ENCODE assay signal across 22 cellular contexts in genomic region chr16:15832241-15832640, GRCh38. TPM values are rescaled to one million over a fixed set of nuclear protein-coding genes. Genes with fewer than 3 reads are reported as not detected.
DNase-seq lines count a peak whose midpoint lies in the region; ATAC-seq and TF ChIP-seq lines count a peak whose summit lies in the region.
"Had no signal": no experiment of that assay in that cellular context is flagged by ENCODE, and none has a peak within 500 bp of the region (broad histone marks: within the 10 kb centered on the region; RNA-seq: fewer than 3 reads in every experiment).

No MANE protein-coding gene starts in this region.

- TF ChIP-seq POLR2A in esophagus muscularis mucosa (IDR thresholded peaks at IDR 0.05; ENCODE audit: low read depth) (no peak), adrenal gland (IDR thresholded peaks at IDR 0.05) (no peak), breast epithelium (IDR thresholded peaks at IDR 0.05) (no peak)

- no peaks in the 10 kb centered on the region for H3K36me3 ChIP-seq in BLaER1 treated with 17β-estradiol and CSF1 and Interleukin-3, amounts not matched to agents 10 nM and 100 nM
- H3K36me3 ChIP-seq in esophagus muscularis mucosa (peaks cover 0 to 69% (median 40%) of the 10 kb centered on the region in 4 donors), rectal smooth muscle tissue (ENCODE audit: control insufficient read depth, insufficient read depth, low read length) (peaks cover 12% of the 10 kb centered on the region), tibial artery (peaks cover 24 to 52% (median 47%) of the 10 kb centered on the region in 3 donors), adrenal gland (replicated peaks in 1 of 2) (no peaks in the 10 kb centered on the region), breast epithelium (no peaks in the 10 kb centered on the region)
- H3K36me3 ChIP-seq: MG63 had no signal

- TF ChIP-seq CTCF in esophagus muscularis mucosa (IDR thresholded peaks at IDR 0.05) (no peak), tibial artery (IDR thresholded peaks at IDR 0.05) (no peak), adrenal gland (IDR thresholded peaks at IDR 0.05) (no peak), breast epithelium (IDR thresholded peaks at IDR 0.05) (no peak)

- no peaks in the 10 kb centered on the region for H3K27me3 ChIP-seq in BLaER1 treated with 17β-estradiol and CSF1 and Interleukin-3, amounts not matched to agents 10 nM and 100 nM
- H3K27me3 ChIP-seq in esophagus muscularis mucosa (no peaks in the 10 kb centered on the region), rectal smooth muscle tissue (ENCODE audit: control insufficient read depth, insufficient read depth, low read length) (no peaks in the 10 kb centered on the region), tibial artery (no peaks in the 10 kb centered on the region), adrenal gland (no peaks in the 10 kb centered on the region), breast epithelium (no peaks in the 10 kb centered on the region)
- H3K27me3 ChIP-seq: MG63 had no signal

- no peaks in the 10 kb centered on the region; a peak in 1 of 22 replicates for H4K20me1 ChIP-seq in BLaER1 treated with 17β-estradiol and CSF1 and Interleukin-3, amounts not matched to agents 10 nM and 100 nM

- H3K9ac ChIP-seq in BLaER1 treated with 17β-estradiol and CSF1 and Interleukin-3, amounts not matched to agents 10 nM and 100 nM: no peak overlapping the region
- H3K9ac ChIP-seq in rectal smooth muscle tissue (ENCODE audit: low read length): no peak overlapping the region

- no peak for TF ChIP-seq EP300 in esophagus muscularis mucosa (IDR thresholded peaks at IDR 0.05)

- H3K9me3 ChIP-seq in BLaER1 treated with 17β-estradiol and CSF1 and Interleukin-3, amounts not matched to agents 10 nM and 100 nM (replicated peaks in 1 of 11): no peaks in the 10 kb centered on the region
- H3K9me3 ChIP-seq in esophagus muscularis mucosa (no peaks in the 10 kb centered on the region), tibial artery (no peaks in the 10 kb centered on the region), adrenal gland (replicated peaks in 1 of 3) (no peaks in the 10 kb centered on the region), breast epithelium (no peaks in the 10 kb centered on the region)
- H3K9me3 ChIP-seq: Caco-2, MG63 had no signal

- peaks cover 26 to 64% (median 50%) of the 10 kb centered on the region in 10 experiments for H3K4me1 ChIP-seq in BLaER1 treated with 17β-estradiol and CSF1 and Interleukin-3, amounts not matched to agents 10 nM and 100 nM
- H3K4me1 ChIP-seq in esophagus muscularis mucosa (peaks cover 6 to 100% (median 97%) of the 10 kb centered on the region in 4 donors), rectal smooth muscle tissue (ENCODE audit: control insufficient read depth, insufficient read depth, low read length) (peaks cover 68% of the 10 kb centered on the region), tibial artery (peaks cover 0 to 97% (median 57%) of the 10 kb centered on the region in 4 donors), adrenal gland (replicated peaks in 1 of 2) (no peaks in the 10 kb centered on the region), breast epithelium (no peaks in the 10 kb centered on the region)
- H3K4me1 ChIP-seq: Caco-2 had no signal

- peak overlapping the region in 9 of 11 experiments; percentile 1 to 64 (median 39); a peak in 7 of 22 replicates for H3K4me2 ChIP-seq in BLaER1 treated with 17β-estradiol and CSF1 and Interleukin-3, amounts not matched to agents 10 nM and 100 nM

- no peak for DNase-seq in esophagus muscularis mucosa (ENCODE audit: extremely low spot score)
- DNase-seq in tibial artery: no peak
- no peak for DNase-seq in adrenal gland
- no peak for DNase-seq in breast epithelium (ENCODE audit: low spot score in 2 of 2)
- no peak for DNase-seq in glomerular visceral epithelial cell (ENCODE audit: extremely low spot score)
- DNase-seq: AML-193; Caco-2; CD8-positive, alpha-beta T cell; GF-D8; KG1; MG63; NCI-H2029; NCI-H446; NCI-H524 treated with DMSO at 0.1 percent for 48 hours; NCI-H82; NK-92 treated with Interleukin-12 subunit alpha and Interleukin-12 subunit beta, amount 100 ng/mL, for 24 hours; PC-3 had no signal

- intact Hi-C loops in esophagus muscularis mucosa (cut with DNase I): no loop called here
- intact Hi-C loops in tibial artery (cut with DNase I; ENCODE audit: low total_unique reads): no loop called here
- intact Hi-C loops in adrenal gland (cut with DNase I): no loop called here
- intact Hi-C loops in breast epithelium (cut with DNase I; ENCODE audit: low total_unique reads): no loop called here

- no peak overlapping the region for H3K27ac ChIP-seq in BLaER1 treated with 17β-estradiol and CSF1 and Interleukin-3, amounts not matched to agents 10 nM and 100 nM
- H3K27ac ChIP-seq in esophagus muscularis mucosa (replicated peaks in 1 of 4): peak overlapping the region; percentile 87 to 98 (median 95)
- H3K27ac ChIP-seq in rectal smooth muscle tissue (ENCODE audit: low read depth, low read length): peak overlapping the region; percentile 96
- H3K27ac ChIP-seq in tibial artery: peak overlapping the region; percentile 73 to 97
- H3K27ac ChIP-seq in adrenal gland: no peak overlapping the region
- H3K27ac ChIP-seq in breast epithelium: peak overlapping the region in 1 of 2 donors; percentile 12
- H3K27ac ChIP-seq: C4-2B had no signal

- no peak overlapping the region for H3K4me3 ChIP-seq in BLaER1 treated with 17β-estradiol and CSF1 and Interleukin-3, amounts not matched to agents 10 nM and 100 nM
- peak overlapping the region in 2 of 4 donors; percentile 6 to 11 for H3K4me3 ChIP-seq in esophagus muscularis mucosa
- no peak overlapping the region for H3K4me3 ChIP-seq in rectal smooth muscle tissue (ENCODE audit: low read length)
- no peak overlapping the region for H3K4me3 ChIP-seq in tibial artery
- no peak overlapping the region for H3K4me3 ChIP-seq in adrenal gland
- H3K4me3 ChIP-seq in breast epithelium: no peak overlapping the region
- H3K4me3 ChIP-seq: MG63 had no signal

- WGBS in esophagus muscularis mucosa: 61% methylated on average over 6 of the region's 6 CpGs
- 88 to 92% (median 89%) methylated on average over 6 of the region's 6 CpGs for WGBS in adrenal gland, 4 donors

- no peak for ATAC-seq in HG03469 (IDR thresholded peaks at IDR 0.05; ENCODE audit: unreplicated experiment)
- ATAC-seq: CD8-positive, alpha-beta T cell; PC-3; SK-N-SH treated with all-trans-retinoic acid at 6 μM for 48 hours had no signal

RNA-seq across cellular contexts. Expression of gene MYH11, which starts 24.6 kb away (rescaled TPM):
- total RNA-seq in esophagus muscularis mucosa (over 10,000 TPM in 3 of 4 donors, 1,000 to 10,000 TPM in 1; 9,583 to 20,476 (median 14,208) TPM), adrenal gland (10 to 100 TPM in 6 of 8 donors, 1 to 10 TPM in 2; 5.5 to 33.3 (median 16.3) TPM), breast epithelium (100 to 1,000 TPM in 1 of 3 donors, 10 to 100 TPM in 2; 11.7 to 144 (median 96.6) TPM)
- polyA plus RNA-seq in adrenal gland: 10 to 100 TPM; 31.9 to 45.1 (median 41.7) TPM
- total RNA-seq: Caco-2; CD8-positive, alpha-beta T cell; PC-3 had no signal

RNA-seq across cellular contexts. Expression of gene CEP20, which starts 56.2 kb away (rescaled TPM):
- total RNA-seq in esophagus muscularis mucosa (10 to 100 TPM; 25.2 to 36.1 (median 32.0) TPM), adrenal gland (10 to 100 TPM; 27.2 to 46.0 (median 33.5) TPM), breast epithelium (10 to 100 TPM; 31.8 to 43.9 (median 40.8) TPM)
- 10 to 100 TPM; 15.2 to 63.8 (median 17.3) TPM for polyA plus RNA-seq in adrenal gland

Comparison
In these comparisons a context has a peak if more than half of its experiments do, and no peak if none do; other contexts are left out.
1. H3K27ac ChIP-seq: peak in esophagus muscularis mucosa (4 of 4), rectal smooth muscle tissue (single experiment) and tibial artery (2 of 2); none in BLaER1 treated with 17β-estradiol and CSF1 and Interleukin-3, amounts not matched to agents 10 nM and 100 nM (0 of 11) and adrenal gland (0 of 5).
2. RNA of gene MYH11, which starts 24.6 kb away (total RNA-seq): 9,583 to 20,476 TPM in esophagus muscularis mucosa; 11.7 to 144 TPM in breast epithelium and 5.5 to 33.3 TPM in adrenal gland; every median in the first group is over 10 times any median in the second.